20 cellular contexts compared by ENCODE assay signal in genomic region chr9:72150653-72151052, GRCh38. TPM values are rescaled to one million over a fixed set of nuclear protein-coding genes. Genes with fewer than 3 reads are reported as not detected.
DNase-seq lines count a peak whose midpoint lies in the region; ATAC-seq and TF ChIP-seq lines count a peak whose summit lies in the region.
"Had no signal": no experiment of that assay in that cellular context is flagged by ENCODE, and none has a peak within 500 bp of the region (broad histone marks: within the 10 kb centered on the region; RNA-seq: fewer than 3 reads in every experiment).

No MANE protein-coding gene starts in this region.

- peaks cover 7% of the 10 kb centered on the region for H3K9me3 Mint-ChIP-seq in Calu3 (ENCODE audit: low read depth, unreplicated experiment)
- peaks cover 12% of the 10 kb centered on the region for H3K9me3 Mint-ChIP-seq in CD8-positive, alpha-beta T cell
- H3K9me3 Mint-ChIP-seq in endodermal cell = peaks cover 1% of the 10 kb centered on the region

- H3K9me3 ChIP-seq in Panc1 (ENCODE audit: control insufficient read depth, insufficient read depth, low read depth, low read length) = no peaks in the 10 kb centered on the region
- no peaks in the 10 kb centered on the region for H3K9me3 ChIP-seq in muscle layer of duodenum (ENCODE audit: control insufficient read depth in 1 of 2, low read length in 2 of 2)
- H3K9me3 ChIP-seq in CD8-positive, alpha-beta T cell (ENCODE audit: low read length) = no peaks in the 10 kb centered on the region
- H3K9me3 ChIP-seq in endodermal cell (ENCODE audit: control insufficient read depth, low read length) = no peaks in the 10 kb centered on the region
- H3K9me3 ChIP-seq: A549 had no signal

- peak overlapping the region; percentile 10 to 48; a peak in 3 of 4 replicates for H3K4me3 ChIP-seq in Panc1 (ENCODE audit: low read depth in 2 of 2, low read length in 2 of 2)
- peak overlapping the region; percentile 99 for H3K4me3 ChIP-seq in epithelial cell of proximal tubule (ENCODE audit: low read depth, low read length)
- H3K4me3 ChIP-seq in muscle layer of duodenum (ENCODE audit: low read depth in 1 of 2, low read length in 2 of 2) = peak overlapping the region in 1 of 2 donors; percentile 56
- no peak overlapping the region for H3K4me3 ChIP-seq in CD8-positive, alpha-beta T cell (ENCODE audit: low read depth, low read length)
- no peak overlapping the region for H3K4me3 ChIP-seq in endodermal cell (ENCODE audit: low read length)
- H3K4me3 ChIP-seq: GM23248, K562 had no signal

- H3K36me3 ChIP-seq in Panc1 (ENCODE audit: control insufficient read depth, insufficient read depth, low read length) = no peaks in the 10 kb centered on the region; the same call in 1 of the 2 replicates
- H3K36me3 ChIP-seq in muscle layer of duodenum (ENCODE audit: control insufficient read depth in 1 of 2, insufficient read depth in 2 of 2, low read length in 2 of 2) = no peaks in the 10 kb centered on the region
- H3K36me3 ChIP-seq in CD8-positive, alpha-beta T cell (ENCODE audit: insufficient read depth, low read length) = no peaks in the 10 kb centered on the region
- H3K36me3 ChIP-seq in endodermal cell (ENCODE audit: control insufficient read depth, insufficient read depth, low read length) = no peaks in the 10 kb centered on the region

- intact Hi-C loops in Calu3 (cut with micrococcal nuclease; ENCODE audit: unreplicated experiment) (loop anchor here (5.0 to 10.0 kb wide), 2 partner anchors 122 to 674 kb away; no protein-coding TSS in a partner anchor), Panc1 (cut with micrococcal nuclease; ENCODE audit: unreplicated experiment) (no loop called here), Right ventricle myocardium superior (cut with DNase I) (no loop called here)
- intact Hi-C loops in CD8-positive, alpha-beta T cell (cut with DNase I, micrococcal nuclease) = no loop called here

- peak overlapping the region; percentile 87 for H3K27ac Mint-ChIP-seq in Calu3 (ENCODE audit: unreplicated experiment)
- no peak overlapping the region for H3K27ac Mint-ChIP-seq in CD8-positive, alpha-beta T cell
- no peak overlapping the region for H3K27ac Mint-ChIP-seq in endodermal cell

- CTCF ChIA-PET in Calu3 (lab: Charles Lee) = no interaction called here
- CTCF ChIA-PET in Panc1 (lab: Charles Lee) = no interaction called here
- CTCF ChIA-PET in CD8-positive, alpha-beta T cell (lab: Charles Lee) = no interaction called here

- POLR2A ChIA-PET in Panc1 (lab: Charles Lee) = no interaction called here
- POLR2A ChIA-PET in CD8-positive, alpha-beta T cell (lab: Charles Lee) = no interaction called here

- peaks cover 5% of the 10 kb centered on the region for H3K27me3 ChIP-seq in Panc1 (ENCODE audit: control insufficient read depth, insufficient read depth, low read length)
- H3K27me3 ChIP-seq in muscle layer of duodenum (ENCODE audit: low read depth, low read length) = no peaks in the 10 kb centered on the region
- H3K27me3 ChIP-seq in CD8-positive, alpha-beta T cell (ENCODE audit: insufficient read depth, low read length) = no peaks in the 10 kb centered on the region
- peaks cover 46% of the 10 kb centered on the region for H3K27me3 ChIP-seq in endodermal cell (ENCODE audit: control insufficient read depth, insufficient read depth, low read length, poor library complexity, severe bottlenecking)

- H3K4me3 Mint-ChIP-seq in Calu3 (ENCODE audit: low read depth, unreplicated experiment) (peak overlapping the region; percentile 84), endodermal cell (no peak overlapping the region)
- no peak overlapping the region for H3K4me3 Mint-ChIP-seq in CD8-positive, alpha-beta T cell

- H3K9ac ChIP-seq in endodermal cell (ENCODE audit: extremely low read depth, low read length, poor library complexity, severe bottlenecking) = no peak overlapping the region
- H3K9ac ChIP-seq: GM23248 had no signal

- H3K27ac ChIP-seq in Panc1 (ENCODE audit: low read length) (no peak overlapping the region), muscle layer of duodenum (ENCODE audit: low read length) (peak overlapping the region; percentile 57), endodermal cell (ENCODE audit: low read depth, low read length) (no peak overlapping the region)
- no peak overlapping the region for H3K27ac ChIP-seq in CD8-positive, alpha-beta T cell (ENCODE audit: low read depth, low read length)
- H3K27ac ChIP-seq: A549, GM23248 had no signal

- TSS peak; percentile 62 for BruUV-seq in Calu3 (replicated peaks; lab: Mats Ljungman, UMichigan)
- BruUV-seq in Panc1 (replicated peaks; lab: Mats Ljungman, UMichigan) = TSS peak; percentile 69

- H3K4me1 Mint-ChIP-seq in Calu3 (ENCODE audit: low read depth, unreplicated experiment) (peaks cover 28% of the 10 kb centered on the region), endodermal cell (no peaks in the 10 kb centered on the region)
- peaks cover 12% of the 10 kb centered on the region for H3K4me1 Mint-ChIP-seq in CD8-positive, alpha-beta T cell (ENCODE audit: low read depth)

- TF ChIP-seq CTCF in Calu3 (IDR thresholded peaks at IDR 0.05; ENCODE audit: unreplicated experiment) (no peak), Panc1 (IDR thresholded peaks at IDR 0.05) (no peak), epithelial cell of proximal tubule (conservative IDR thresholded peaks at IDR 0.05; ENCODE audit: low read depth, low read length) (no peak), endodermal cell (conservative IDR thresholded peaks at IDR 0.05) (no peak)
- TF ChIP-seq CTCF in CD8-positive, alpha-beta T cell (IDR thresholded peaks at IDR 0.05) = no peak

- peak; percentile 30 for DNase-seq in Calu3
- DNase-seq in Panc1 (ENCODE audit: low read depth, low spot score) = no peak
- DNase-seq in epithelial cell of proximal tubule (ENCODE audit: low read depth) = no peak
- DNase-seq in CD8-positive, alpha-beta T cell = no peak
- DNase-seq in endodermal cell = no peak
- no peak for DNase-seq in Right ventricle myocardium superior
- DNase-seq in activated effector memory CD4-positive, alpha-beta T cell treated with Interleukin-2 at 50 U/mL for 16 hours = no peak
- DNase-seq: DMS79, GM23248, HCEC 1CT, NCI-H1048, NCI-H1436 treated with DMSO at 0.1 percent for 48 hours, NCI-H2081, NCI-H2227 treated with DMSO at 0.1 percent for 48 hours, NCI-H524, SIG-M5 had no signal

- H3K4me1 ChIP-seq in Panc1 (ENCODE audit: control insufficient read depth, insufficient read depth, low read length) = peaks cover 13% of the 10 kb centered on the region
- H3K4me1 ChIP-seq in muscle layer of duodenum (ENCODE audit: control insufficient read depth in 1 of 2, insufficient read depth in 2 of 2, low read length in 2 of 2) = peaks cover 0 to 10% of the 10 kb centered on the region in 2 donors
- H3K4me1 ChIP-seq in CD8-positive, alpha-beta T cell (ENCODE audit: insufficient read depth, low read length) = no peaks in the 10 kb centered on the region
- no peaks in the 10 kb centered on the region for H3K4me1 ChIP-seq in endodermal cell (ENCODE audit: control insufficient read depth, insufficient read depth, low read length)

- ATAC-seq in Panc1 (no peak), Right ventricle myocardium superior (ENCODE audit: poor library complexity) (no peak)
- no peak for ATAC-seq in CD8-positive, alpha-beta T cell
- ATAC-seq: A549, K562 had no signal

- H3K36me3 Mint-ChIP-seq in Calu3 (ENCODE audit: insufficient read depth, unreplicated experiment) (peaks cover 39% of the 10 kb centered on the region), endodermal cell (ENCODE audit: low read depth) (peaks cover 7% of the 10 kb centered on the region)
- H3K36me3 Mint-ChIP-seq in CD8-positive, alpha-beta T cell = no peaks in the 10 kb centered on the region

- H3K27me3 Mint-ChIP-seq in Calu3 (ENCODE audit: unreplicated experiment) = no peaks in the 10 kb centered on the region
- H3K27me3 Mint-ChIP-seq in CD8-positive, alpha-beta T cell (ENCODE audit: low read depth) = peaks cover 36% of the 10 kb centered on the region
- peaks cover 23% of the 10 kb centered on the region for H3K27me3 Mint-ChIP-seq in endodermal cell (ENCODE audit: insufficient read depth)

- 82 to 85% methylated on average over 5 to 6 of the region's 6 CpGs for WGBS in endodermal cell (ENCODE audit: insufficient coverage in 1 of 2, insufficient read length in 1 of 2), 2 experiments

- in situ Hi-C loops in Panc1 (cut with HindIII; ENCODE audit: low pct_unique_long_range_greater_than_20kb, low sequenced_read_pairs) = no loop called here

RNA-seq across cellular contexts. Expression of gene GDA, which starts 1.4 kb away (rescaled TPM):
- 21.0 and 24.3 TPM in 2 replicates for total RNA-seq in Calu3 (2022)
- total RNA-seq in Panc1 (2021; ENCODE audit: unreplicated experiment) = 5.0 TPM
- polyA plus RNA-seq in Panc1 (2012; ENCODE audit: insufficient read length) = 3.0 TPM
- total RNA-seq in epithelial cell of proximal tubule = 1.2 and 2.4 TPM in 2 replicates
- not detected for total RNA-seq in CD8-positive, alpha-beta T cell
- total RNA-seq in endodermal cell = 1 to 10 TPM; 2.5 to 6.9 TPM
- not detected for polyA plus RNA-seq in endodermal cell (2013, experiment 1 of 2)
- polyA plus RNA-seq in endodermal cell (2013, experiment 2 of 2) = 0.04 TPM
- total RNA-seq in Right ventricle myocardium superior = 2.9 TPM
- total RNA-seq: G401, GM23248 had no signal
- polyA plus RNA-seq: GM23248 had no signal

Comparison
In these comparisons a context has a peak if more than half of its experiments do, and no peak if none do; other contexts are left out.
1. H3K4me3 ChIP-seq: peak in Panc1 (2 of 2) and epithelial cell of proximal tubule (single experiment); none in CD8-positive, alpha-beta T cell (single experiment) and endodermal cell (single experiment).